Comparison of ENCODE assay signal across 15 cellular contexts in the genomic region with DNA sequence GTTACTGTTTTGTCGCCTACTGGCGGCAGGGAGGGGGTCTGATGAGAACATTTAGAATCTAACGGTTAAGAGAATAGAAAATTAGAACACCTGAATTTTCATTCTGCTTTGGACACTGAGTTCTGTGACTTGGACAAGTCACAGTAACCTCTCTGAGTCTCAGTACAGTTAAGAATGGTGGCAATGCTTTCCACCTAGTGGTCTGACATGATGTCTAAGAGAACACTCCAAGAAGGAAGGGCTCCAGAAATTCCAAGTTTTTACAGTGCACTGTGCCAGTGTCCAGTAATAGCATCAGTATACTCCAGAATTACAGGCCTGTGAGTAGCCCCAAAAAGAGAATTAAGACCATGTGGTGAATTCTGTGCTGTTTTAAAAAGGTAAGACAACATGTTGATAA.
DNase-seq lines count a peak whose midpoint lies in the region; ATAC-seq and TF ChIP-seq lines count a peak whose summit lies in the region.
"Had no signal": no experiment of that assay in that cellular context is flagged by ENCODE, and none has a peak within 500 bp of the region (broad histone marks: within the 10 kb centered on the region; RNA-seq: fewer than 3 reads in every experiment).

No MANE protein-coding gene starts in this region.

- peak; percentile 44 for ATAC-seq in Right ventricle myocardium superior (ENCODE audit: poor library complexity)
- no peak for ATAC-seq in lower lobe of right lung
- peak; percentile 70 for ATAC-seq in aorta (ENCODE audit: low FRiP score)
- ATAC-seq in GM18873 (IDR thresholded peaks at IDR 0.05; ENCODE audit: low FRiP score, unreplicated experiment), result no peak
- ATAC-seq: activated T-cell treated with anti-CD3 and anti-CD28 coated beads, Interleukin-2, amount 50 U/mL, for 72 hours; T-cell had no signal

- H3K4me1 ChIP-seq in lower lobe of right lung (peaks cover 8% of the 10 kb centered on the region), aorta (ENCODE audit: control insufficient read depth in 1 of 2, insufficient read depth in 2 of 2, low read length in 2 of 2) (peaks cover 0 to 12% of the 10 kb centered on the region in 2 donors)

- H3K4me3 Mint-ChIP-seq in chondrocyte (ENCODE audit: unreplicated experiment) (no peak overlapping the region), Calu3 (ENCODE audit: low read depth, unreplicated experiment) (no peak overlapping the region)
- H3K4me3 Mint-ChIP-seq: activated CD4-positive, alpha-beta memory T cell treated with anti-CD3 and anti-CD28 coated beads, Interleukin-2, amount 10 ng/mL, durations not matched to agents 7 days and 5 days; activated T-cell treated with anti-CD3 and anti-CD28 coated beads, Interleukin-2, amount 50 U/mL, for 72 hours; T-cell had no signal

- H3K9me3 ChIP-seq in lower lobe of right lung (no peaks in the 10 kb centered on the region), aorta (ENCODE audit: control insufficient read depth, low read length) (no peaks in the 10 kb centered on the region)

- H3K27ac ChIP-seq in lower lobe of right lung (peak overlapping the region; percentile 50), aorta (ENCODE audit: low read depth in 1 of 2, low read length in 2 of 2) (peak overlapping the region in 1 of 2 donors; percentile 64)
- H3K27ac ChIP-seq: RWPE1 had no signal

- peak overlapping the region; percentile 36 for H3K27ac Mint-ChIP-seq in chondrocyte (ENCODE audit: unreplicated experiment)
- H3K27ac Mint-ChIP-seq in Calu3 (ENCODE audit: unreplicated experiment), result no peak overlapping the region
- H3K27ac Mint-ChIP-seq: activated CD4-positive, alpha-beta memory T cell treated with anti-CD3 and anti-CD28 coated beads, Interleukin-2, amount 10 ng/mL, durations not matched to agents 7 days and 5 days; activated T-cell treated with anti-CD3 and anti-CD28 coated beads, Interleukin-2, amount 50 U/mL, for 72 hours; T-cell had no signal

- H3K36me3 ChIP-seq in lower lobe of right lung (no peaks in the 10 kb centered on the region), aorta (ENCODE audit: control insufficient read depth in 1 of 2, insufficient read depth in 2 of 2, low read length in 1 of 2) (no peaks in the 10 kb centered on the region)

- DNase-seq in Right ventricle myocardium superior (no peak), cardiac septum (ENCODE audit: low spot score) (no peak), chondrocyte (ENCODE audit: low spot score) (no peak), lower lobe of right lung (no peak), aorta (no peak), Calu3 (no peak), middle frontal gyrus (ENCODE audit: extremely low spot score, low spot score) (no peak)
- DNase-seq: 8988T; activated CD4-positive, alpha-beta memory T cell treated with anti-CD3 and anti-CD28 coated beads, Interleukin-2, amount 10 ng/mL, durations not matched to agents 7 days and 5 days; activated T-cell treated with anti-CD3 and anti-CD28 coated beads, Interleukin-2, amount 50 U/mL, for 72 hours; GOT3; NCI-H1417 treated with DMSO at 0.1 percent for 48 hours; T-cell had no signal

- no peaks in the 10 kb centered on the region for H3K27me3 Mint-ChIP-seq in chondrocyte (ENCODE audit: low read depth)
- H3K27me3 Mint-ChIP-seq in Calu3 (ENCODE audit: unreplicated experiment), result no peaks in the 10 kb centered on the region
- H3K27me3 Mint-ChIP-seq: activated CD4-positive, alpha-beta memory T cell treated with anti-CD3 and anti-CD28 coated beads, Interleukin-2, amount 10 ng/mL, durations not matched to agents 7 days and 5 days; T-cell had no signal

- H3K27me3 ChIP-seq in lower lobe of right lung (ENCODE audit: low read depth) (no peaks in the 10 kb centered on the region), aorta (ENCODE audit: control insufficient read depth in 1 of 2, insufficient read depth in 2 of 2, low read length in 1 of 2) (no peaks in the 10 kb centered on the region)

- BruUV-seq in Calu3 (replicated peaks; lab: Mats Ljungman, UMichigan), result no TSS peak

- intact Hi-C loops in Right ventricle myocardium superior (cut with DNase I), result loop anchor here (10.0 kb wide), 1 partner anchor 66 kb away; no protein-coding TSS in a partner anchor
- intact Hi-C loops in cardiac septum (cut with DNase I), result no loop called here
- intact Hi-C loops in lower lobe of right lung (cut with DNase I), result no loop called here
- intact Hi-C loops in aorta (cut with DNase I), result no loop called here
- intact Hi-C loops in Calu3 (cut with micrococcal nuclease; ENCODE audit: unreplicated experiment), result no loop called here

- TF ChIP-seq CTCF in chondrocyte (IDR thresholded peaks at IDR 0.05) (peak; percentile 49), lower lobe of right lung (IDR thresholded peaks at IDR 0.05) (no peak), Calu3 (IDR thresholded peaks at IDR 0.05; ENCODE audit: unreplicated experiment) (no peak)

- CTCF ChIA-PET in Calu3 (lab: Charles Lee), result no interaction called here

- no peak overlapping the region for H3K4me3 ChIP-seq in lower lobe of right lung
- H3K4me3 ChIP-seq in aorta (ENCODE audit: low read length in 2 of 2), result no peak overlapping the region

- H3K9me3 Mint-ChIP-seq in chondrocyte (ENCODE audit: low read depth) (no peaks in the 10 kb centered on the region), Calu3 (ENCODE audit: low read depth, unreplicated experiment) (no peaks in the 10 kb centered on the region)
- H3K9me3 Mint-ChIP-seq: activated CD4-positive, alpha-beta memory T cell treated with anti-CD3 and anti-CD28 coated beads, Interleukin-2, amount 10 ng/mL, durations not matched to agents 7 days and 5 days; activated T-cell treated with anti-CD3 and anti-CD28 coated beads, Interleukin-2, amount 50 U/mL, for 72 hours; T-cell had no signal

- H3K36me3 Mint-ChIP-seq in chondrocyte (ENCODE audit: low read depth) (peaks cover 11% of the 10 kb centered on the region), Calu3 (ENCODE audit: insufficient read depth, unreplicated experiment) (no peaks in the 10 kb centered on the region)

- WGBS in aorta, 2 donors, result 80 to 86% methylated on average over 3 of the region's 3 CpGs

- H3K4me1 Mint-ChIP-seq in chondrocyte (ENCODE audit: low read depth), result peaks cover 35% of the 10 kb centered on the region
- H3K4me1 Mint-ChIP-seq in Calu3 (ENCODE audit: low read depth, unreplicated experiment), result no peaks in the 10 kb centered on the region

Comparison
In these comparisons a context has a peak if more than half of its experiments do, and no peak if none do; other contexts are left out.
1. ATAC-seq: peak in Right ventricle myocardium superior (single experiment) and aorta (single experiment); none in lower lobe of right lung (0 of 2) and GM18873 (single experiment).